In genomic region chr13:97953376-97953970, GRCh38 we compare ENCODE assay signal across 11 cellular contexts. TPM values are rescaled to one million over a fixed set of nuclear protein-coding genes. Genes with fewer than 3 reads are reported as not detected.
A peak's percentile ranks its signal among the peaks of the same experiment; 100 is the strongest.
DNase-seq lines count a peak whose midpoint lies in the region; ATAC-seq and TF ChIP-seq lines count a peak whose summit lies in the region.
"Had no signal": no experiment of that assay in that cellular context is flagged by ENCODE, and none has a peak within 500 bp of the region (broad histone marks: within the 10 kb centered on the region; RNA-seq: fewer than 3 reads in every experiment).

IPO5 (plus strand) TSS chr13:97953675; CDS start chr13:97976697, 23,022 bp downstream.

- H3K27me3 Mint-ChIP-seq in neural progenitor cell (ENCODE audit: insufficient read depth, low read depth) = peaks cover 2% of the 10 kb centered on the region

- ATAC-seq in HG02970 (IDR thresholded peaks at IDR 0.05; ENCODE audit: low FRiP score, unreplicated experiment) = no peak

- no peak for DNase-seq in BJ (ENCODE audit: low read depth)
- DNase-seq in SK-N-MC (ENCODE audit: low read depth, low spot score) = no peak
- peak; percentile 98 for DNase-seq in fibroblast of peridontal ligament (ENCODE audit: extremely low read depth)
- no peak for DNase-seq in neural progenitor cell (ENCODE audit: low spot score)
- DNase-seq in NCI-H226 = no peak
- DNase-seq in KG1 (lab: John Stamatoyannopoulos, UW) = no peak
- no peak for DNase-seq in amniotic stem cell (lab: John Stamatoyannopoulos, UW)
- DNase-seq: amygdala, NCI-H82 had no signal

- no peak within 1 kb of the TSS for H3K4me2 ChIP-seq in neural progenitor cell

- H3K9ac ChIP-seq in SK-N-MC (ENCODE audit: insufficient read length) (peak within 1 kb of the TSS; percentile 33), neural progenitor cell (no peak within 1 kb of the TSS)

- no peaks in the 10 kb centered on the region for H3F3A ChIP-seq in neural progenitor cell (ENCODE audit: low read depth)

- H4K20me1 ChIP-seq in neural progenitor cell (ENCODE audit: low read depth) = no peaks in the 10 kb centered on the region

- H3K9me3 ChIP-seq in SK-N-MC (ENCODE audit: low read depth, low read length) (peaks cover 4% of the 10 kb centered on the region; the same call in 1 of the 2 replicates), neural progenitor cell (ENCODE audit: low read depth) (no peaks in the 10 kb centered on the region)

- H3K27me3 ChIP-seq in BJ (ENCODE audit: control insufficient read depth, insufficient read depth, low read length) (no peaks in the 10 kb centered on the region), neural progenitor cell (no peaks in the 10 kb centered on the region)

- H3K4me1 ChIP-seq in neural progenitor cell = peaks cover 12% of the 10 kb centered on the region

- peak within 1 kb of the TSS; percentile 68 for H2AFZ ChIP-seq in neural progenitor cell (replicated peaks)

- peaks cover 5% of the 10 kb centered on the region for H3K9me3 Mint-ChIP-seq in neural progenitor cell

- peak within 1 kb of the TSS; percentile 60 for H3K27ac ChIP-seq in SK-N-MC
- no peak within 1 kb of the TSS for H3K27ac ChIP-seq in neural progenitor cell

- H3K36me3 ChIP-seq in BJ (ENCODE audit: control insufficient read depth, insufficient read depth, low read length) = no peaks in the 10 kb centered on the region
- no peaks in the 10 kb centered on the region for H3K36me3 ChIP-seq in SK-N-MC (ENCODE audit: insufficient read depth, low read length)
- H3K36me3 ChIP-seq in neural progenitor cell = no peaks in the 10 kb centered on the region

- no peak within 1 kb of the TSS for H3K4me3 ChIP-seq in BJ (ENCODE audit: low read depth, low read length)
- no peak within 1 kb of the TSS for H3K4me3 ChIP-seq in SK-N-MC
- no peak within 1 kb of the TSS for H3K4me3 ChIP-seq in neural progenitor cell
- H3K4me3 ChIP-seq: skin epidermis had no signal

- no peak for TF ChIP-seq CTCF in BJ (IDR thresholded peaks at IDR 0.05; ENCODE audit: insufficient read depth, low read depth, low read length)
- no peak for TF ChIP-seq CTCF in neural progenitor cell (IDR thresholded peaks at IDR 0.05)

- H3K79me2 ChIP-seq in neural progenitor cell (ENCODE audit: low read depth) = no peaks in the 10 kb centered on the region

- no peak within 1 kb of the TSS for H3K27ac Mint-ChIP-seq in neural progenitor cell

- CTCF ChIA-PET in BJ (lab: Yijun Ruan, JAX) = no interaction called here

- POLR2A ChIA-PET in BJ (lab: Charles Lee) = no interaction called here

- peaks cover 3% of the 10 kb centered on the region for H3K36me3 Mint-ChIP-seq in neural progenitor cell

- H3K4me3 Mint-ChIP-seq in neural progenitor cell = no peak within 1 kb of the TSS

- H3K4me1 Mint-ChIP-seq in neural progenitor cell = peaks cover 9% of the 10 kb centered on the region

RNA-seq across cellular contexts. Expression of gene IPO5, which starts in this region (rescaled TPM):
- polyA plus RNA-seq in BJ (2011; rRNA removed) = 137 and 240 TPM in 2 replicates
- 158 and 171 TPM in 2 replicates for polyA minus RNA-seq in BJ (2011; rRNA and poly(A)+ RNA removed)
- total RNA-seq in neural progenitor cell (ENCODE audit: low replicate concordance) = 600 and 727 TPM in 2 replicates
